ENCODE assay signal across 1 cellular context in genomic region chr22:35657571-35658312, GRCh38.
A peak's percentile ranks its signal among the peaks of the same experiment; 100 is the strongest.
TF ChIP-seq lines count a peak whose summit lies in the region.

No MANE protein-coding gene starts in this region.

TF ChIP-seq in HEK293, 187 proteins besides CTCF, POLR2A, EP300 and RAD21 (continued from another document):
- no peak for TF ChIP-seq ZNF398 (tag by site-specific recombination; IDR thresholded peaks at IDR 0.05)
- TF ChIP-seq ZNF561 (tag by site-specific recombination; IDR thresholded peaks at IDR 0.05; ENCODE audit: borderline replicate concordance) = no peak
- no peak for TF ChIP-seq ZNF239 (tag by site-specific recombination; IDR thresholded peaks at IDR 0.05)
- TF ChIP-seq IKZF3 (tag by site-specific recombination; IDR thresholded peaks at IDR 0.05) = no peak
- TF ChIP-seq ZBTB17 (tag by site-specific recombination; IDR thresholded peaks at IDR 0.05) = no peak
- peak; percentile 57 for TF ChIP-seq ZFHX2 (tag by site-specific recombination; conservative IDR thresholded peaks at IDR 0.05)
- no peak for TF ChIP-seq ZNF391 (tag by site-specific recombination; IDR thresholded peaks at IDR 0.05; ENCODE audit: borderline replicate concordance, low read depth)
- TF ChIP-seq ZSCAN30 (tag by site-specific recombination; IDR thresholded peaks at IDR 0.05) = no peak
- no peak for TF ChIP-seq ZNF146 (tag by site-specific recombination; IDR thresholded peaks at IDR 0.05)
- no peak for TF ChIP-seq ZNF416 (tag by site-specific recombination; IDR thresholded peaks at IDR 0.05)
- TF ChIP-seq EGR2 (tag by site-specific recombination; IDR thresholded peaks at IDR 0.05; ENCODE audit: low read depth) = peak; percentile 41; the same call in 1 of the 2 replicates
- TF ChIP-seq HIC1 (tag by site-specific recombination; IDR thresholded peaks at IDR 0.05) = no peak
TF ChIP-seq in HEK293: peak in this region for 2.
